8 cellular contexts compared by ENCODE assay signal in genomic region chr6:35920793-35921732, GRCh38. TPM values are rescaled to one million over a fixed set of nuclear protein-coding genes. Genes with fewer than 3 reads are reported as not detected.
A peak's percentile ranks its signal among the peaks of the same experiment; 100 is the strongest.
DNase-seq lines count a peak whose midpoint lies in the region; ATAC-seq and TF ChIP-seq lines count a peak whose summit lies in the region.

Gene SRPK1, minus strand, starts transcription at chr6:35921098. Its CDS starts 42 bp downstream, at chr6:35921056.

- peaks cover 9 to 37% of the 10 kb centered on the region in 2 experiments; a peak in 2 of 4 replicates for H3K79me1 ChIP-seq in IMR-90 (ENCODE audit: low read depth in 1 of 2, low read length in 2 of 2)

- no TSS peak for BruUV-seq in IMR-90 (replicated peaks; lab: Mats Ljungman, UMichigan)

- H2AK9ac ChIP-seq in IMR-90 (replicated peaks; ENCODE audit: low read depth, low read length, poor library complexity), result peak within 1 kb of the TSS; percentile 91

- no peaks in the 10 kb centered on the region; the same call in 1 of the 2 replicates for H3K4me1 ChIP-seq in IMR-90 (ENCODE audit: control insufficient read depth, insufficient read depth, low read length)
- H3K4me1 ChIP-seq in mucosa of rectum (ENCODE audit: control insufficient read depth in 2 of 2, insufficient read depth in 2 of 2, low read length in 2 of 2), result peaks cover 28 to 33% of the 10 kb centered on the region in 2 donors

- peak within 1 kb of the TSS; percentile 73 for H3K4ac ChIP-seq in IMR-90 (ENCODE audit: low read depth, low read length)

- H3K4me3 ChIP-seq in IMR-90 (ENCODE audit: insufficient read depth, low read depth, low read length) (peak within 1 kb of the TSS; percentile 88), mucosa of rectum (ENCODE audit: low read length in 2 of 2) (peak within 1 kb of the TSS; percentile 74 to 95)

- ATAC-seq in GM21526 (IDR thresholded peaks at IDR 0.05; ENCODE audit: low FRiP score, unreplicated experiment) (peak; percentile 68), IMR-90 (ENCODE audit: low read depth) (peak; percentile 93)

- peak within 1 kb of the TSS; percentile 78 for H2BK5ac ChIP-seq in IMR-90 (ENCODE audit: low read depth, low read length, poor library complexity, severe bottlenecking)

- peak within 1 kb of the TSS; percentile 80 for H2AK5ac ChIP-seq in IMR-90 (ENCODE audit: low read depth, low read length)

- H2AFZ ChIP-seq in IMR-90 (replicated peaks; ENCODE audit: low read length, poor library complexity), result peak within 1 kb of the TSS; percentile 94

- no peaks in the 10 kb centered on the region for H3K9me3 ChIP-seq in IMR-90 (ENCODE audit: control insufficient read depth, insufficient read depth, low read length)
- H3K9me3 ChIP-seq in mucosa of rectum (ENCODE audit: control insufficient read depth in 2 of 2, low read length in 2 of 2), result no peaks in the 10 kb centered on the region

- TF ChIP-seq RAD21 in IMR-90 (IDR thresholded peaks at IDR 0.05; ENCODE audit: low read length), result no peak

- CTCF ChIA-PET in IMR-90 (lab: Yijun Ruan, JAX), result no interaction called here

- WGBS in IMR-90 (ENCODE audit: extremely low coverage in 2 of 2, insufficient read length in 1 of 2), 2 experiments, result 0% methylated on average over 21 of the region's 69 CpGs; no CpG with 5 or more reads in 1 of the 2 experiments

- H3K36me3 ChIP-seq in IMR-90 (ENCODE audit: control insufficient read depth, insufficient read depth, low read length) (no peaks in the 10 kb centered on the region), mucosa of rectum (ENCODE audit: control insufficient read depth in 2 of 2, insufficient read depth in 2 of 2, low read length in 2 of 2) (no peaks in the 10 kb centered on the region)

- intact Hi-C loops in IMR-90 (cut with micrococcal nuclease), result loop anchor here (2.0 kb wide), 1 partner anchor 106 kb away; the partner anchor contains the start of gene MAPK14

- peak within 1 kb of the TSS; percentile 31 to 95 for H4K8ac ChIP-seq in IMR-90 (ENCODE audit: low read depth in 2 of 2, low read length in 2 of 2)

- H2BK20ac ChIP-seq in IMR-90 (ENCODE audit: low read depth, low read length), result peak within 1 kb of the TSS; percentile 71; the same call in 1 of the 2 replicates

- TF ChIP-seq POLR2A in IMR-90 (IDR thresholded peaks at IDR 0.05; ENCODE audit: low read depth, low read length) (peak; percentile 48; the same call in 1 of the 2 replicates), erythroblast (IDR thresholded peaks at IDR 0.05; ENCODE audit: low read length) (peak; percentile 73)

- H3K27ac ChIP-seq in IMR-90 (ENCODE audit: insufficient read depth, low read length) (peak within 1 kb of the TSS; percentile 67), mucosa of rectum (ENCODE audit: low read depth in 2 of 2, low read length in 2 of 2) (peak within 1 kb of the TSS; percentile 91 to 94)

- no peaks in the 10 kb centered on the region; the same call in 1 of the 2 replicates for H4K20me1 ChIP-seq in IMR-90 (ENCODE audit: insufficient read depth, low read length)

- H2BK120ac ChIP-seq in IMR-90 (ENCODE audit: low read depth, low read length), result peak within 1 kb of the TSS; percentile 76; the same call in 1 of the 2 replicates

- H3K9me1 ChIP-seq in IMR-90 (ENCODE audit: insufficient read depth, low read length), result no peaks in the 10 kb centered on the region

- dilution Hi-C loops in IMR-90 (cut with HindIII; ENCODE audit: low sequenced_read_pairs, unreplicated experiment), result no loop called here

- H3K14ac ChIP-seq in IMR-90 (replicated peaks; ENCODE audit: low read depth, low read length), result peak within 1 kb of the TSS; percentile 80

- no peak within 1 kb of the TSS; the same call in 1 of the 2 replicates for H4K5ac ChIP-seq in IMR-90 (ENCODE audit: low read depth, low read length)

- no peak for TF ChIP-seq CTCF in IMR-90 (conservative IDR thresholded peaks at IDR 0.05; ENCODE audit: low read depth, low read length)

- in situ Hi-C loops in IMR-90 (cut with MboI; ENCODE audit: low sequenced_read_pairs), result no loop called here

- H4K91ac ChIP-seq in IMR-90 (ENCODE audit: insufficient read depth, low read depth, low read length), result peak within 1 kb of the TSS; percentile 70

- peak within 1 kb of the TSS; percentile 76 for H3K9ac ChIP-seq in IMR-90 (ENCODE audit: low read depth, low read length)
- peak within 1 kb of the TSS; percentile 86 to 90 for H3K9ac ChIP-seq in mucosa of rectum (ENCODE audit: low read depth in 1 of 2, low read length in 2 of 2)

- peak; percentile 80 for DNase-seq in DMS 273 treated with DMSO at 0.1 percent for 48 hours (lab: John Stamatoyannopoulos, UW)
- peak; percentile 74 for DNase-seq in IMR-90
- DNase-seq in OCI-M1 (lab: John Stamatoyannopoulos, UW), result peak; percentile 96
- DNase-seq in activated T-cell treated with anti-CD3 and anti-CD28 coated beads for 48 hours (ENCODE audit: low read depth), result peak; percentile 89
- DNase-seq in erythroblast (lab: John Stamatoyannopoulos, UW), result peak; percentile 91 to 95
- DNase-seq in stimulated activated CD8-positive, alpha-beta memory T cell treated with anti-CD3 and anti-CD28 coated beads, Interleukin-4, amount 100 ng/mL, for 4 hours (ENCODE audit: low read depth in 2 of 2, low spot score in 1 of 2), result peak; percentile 69 to 75

- peak within 1 kb of the TSS; percentile 77 for H3K23ac ChIP-seq in IMR-90 (ENCODE audit: low read depth, low read length)

- H3K56ac ChIP-seq in IMR-90 (ENCODE audit: extremely low read depth, insufficient read depth, low read length), result peak within 1 kb of the TSS; percentile 36; the same call in 1 of the 2 replicates

- H3K4me2 ChIP-seq in IMR-90 (ENCODE audit: low read depth, low read length), result peak within 1 kb of the TSS; percentile 65

- POLR2A ChIA-PET in IMR-90 (lab: Charles Lee; ENCODE audit: unreplicated experiment), result no interaction called here

- no peak within 1 kb of the TSS; the same call in 2 of the 3 replicates for H2BK15ac ChIP-seq in IMR-90 (ENCODE audit: low read depth, low read length)

- H3K27me3 ChIP-seq in IMR-90 (ENCODE audit: control insufficient read depth, insufficient read depth, low read length) (no peaks in the 10 kb centered on the region), mucosa of rectum (ENCODE audit: control insufficient read depth in 2 of 2, insufficient read depth in 2 of 2, low read length in 2 of 2) (no peaks in the 10 kb centered on the region)

- H3K18ac ChIP-seq in IMR-90 (ENCODE audit: low read depth, low read length), result peak within 1 kb of the TSS; percentile 21; the same call in 1 of the 2 replicates

TF ChIP-seq in IMR-90, 13 proteins besides CTCF, POLR2A, EP300 and RAD21:
- TF ChIP-seq NFE2L2 (IDR thresholded peaks at IDR 0.05; ENCODE audit: low read depth, low read length) (no peak), MAZ (IDR thresholded peaks at IDR 0.05; ENCODE audit: borderline replicate concordance, low read depth, low read length) (peak; percentile 92; the same call in 1 of the 2 replicates), MAFK (IDR thresholded peaks at IDR 0.05; ENCODE audit: low read depth, low read length) (peak; percentile 23; the same call in 1 of the 2 replicates), RCOR1 (IDR thresholded peaks at IDR 0.05; ENCODE audit: insufficient replicate concordance, low read length) (peak; percentile 88), BHLHE40 (IDR thresholded peaks at IDR 0.05; ENCODE audit: low read depth, low read length) (0 out of 2 replicates have a peak, but pooled peaks have one; percentile 46)

RNA-seq across cellular contexts. Expression of gene SRPK1, which starts in this region (rescaled TPM):
- total RNA-seq in IMR-90 (2012; rRNA removed), result 44.6 and 92.8 TPM in 2 replicates
- polyA plus RNA-seq in IMR-90 (2012; rRNA removed), result 17.6 and 22.5 TPM in 2 replicates
- polyA plus RNA-seq in IMR-90 (2012; cell fraction: cytosol; rRNA removed), result 4.2 and 6.1 TPM in 2 replicates
- polyA plus RNA-seq in IMR-90 (2012; cell fraction: nucleus; rRNA removed; ENCODE audit: low replicate concordance), result 9.1 and 34.1 TPM in 2 replicates

Comparison
In these comparisons a context has a peak if more than half of its experiments do, and no peak if none do; other contexts are left out.
1. Peak in every context shown above with its lines: DNase-seq, ATAC-seq, H3K4me3 ChIP-seq and H3K27ac ChIP-seq.